Comparison of ENCODE assay signal across 11 cellular contexts in genomic region chr17:82889496-82890338, GRCh38. TPM values are rescaled to one million over a fixed set of nuclear protein-coding genes. Genes with fewer than 3 reads are reported as not detected.
DNase-seq lines count a peak whose midpoint lies in the region; ATAC-seq and TF ChIP-seq lines count a peak whose summit lies in the region.
"Had no signal": no experiment of that assay in that cellular context is flagged by ENCODE, and none has a peak within 500 bp of the region (broad histone marks: within the 10 kb centered on the region; RNA-seq: fewer than 3 reads in every experiment).

No MANE protein-coding gene starts in this region.

- H3K4me1 ChIP-seq in Caco-2 (peaks cover 50% of the 10 kb centered on the region), gastroesophageal sphincter (peaks cover 0 to 58% (median 18%) of the 10 kb centered on the region in 3 donors), neuronal stem cell (ENCODE audit: control insufficient read depth in 2 of 2, insufficient read depth in 1 of 2, low read depth in 1 of 2, low read length in 2 of 2) (peaks cover 5 to 8% of the 10 kb centered on the region in 2 donors)

- no peak overlapping the region for H2BK15ac ChIP-seq in neuronal stem cell (ENCODE audit: low read length)

- no peak overlapping the region for H3K9ac ChIP-seq in neuronal stem cell (ENCODE audit: low read depth, low read length, poor library complexity)

- intact Hi-C loops in Caco-2 (cut with micrococcal nuclease; ENCODE audit: unreplicated experiment): loop anchor here (1.0 kb wide), 1 partner anchor 13 kb away; no protein-coding TSS in a partner anchor

- peak overlapping the region; percentile 3 for H3K14ac ChIP-seq in neuronal stem cell (ENCODE audit: low read length)

- H3K9me3 ChIP-seq in Caco-2 (no peaks in the 10 kb centered on the region), gastroesophageal sphincter (no peaks in the 10 kb centered on the region), neuronal stem cell (replicated peaks in 1 of 2; ENCODE audit: control insufficient read depth in 2 of 2, insufficient read depth in 1 of 2, low read depth in 1 of 2, low read length in 2 of 2) (peaks cover 0 to 2% of the 10 kb centered on the region in 2 donors)

- H2BK120ac ChIP-seq in neuronal stem cell (ENCODE audit: low read depth, low read length): no peak overlapping the region

- no peaks in the 10 kb centered on the region; the same call in 1 of the 2 replicates for H3K36me3 ChIP-seq in Caco-2 (ENCODE audit: control insufficient read depth, insufficient read depth, low read length)
- H3K36me3 ChIP-seq in gastroesophageal sphincter: peaks cover 0 to 29% of the 10 kb centered on the region in 2 donors
- peaks cover 15 to 64% of the 10 kb centered on the region in 2 donors for H3K36me3 ChIP-seq in neuronal stem cell (replicated peaks in 1 of 2; ENCODE audit: control insufficient read depth in 2 of 2, insufficient read depth in 2 of 2, low read length in 2 of 2)

- CTCF ChIA-PET in Caco-2 (lab: Charles Lee): interaction anchor here (0.5 to 1.5 kb wide), 8 partner anchors 13 to 173 kb away, joined by 3 to 11 read pairs (median 5); partner anchors contain the start of gene FN3KRP

- H3K27me3 ChIP-seq in Caco-2 (replicated peaks; ENCODE audit: control insufficient read depth, insufficient read depth, low read length) (no peaks in the 10 kb centered on the region), gastroesophageal sphincter (no peaks in the 10 kb centered on the region), neuronal stem cell (ENCODE audit: control insufficient read depth in 3 of 3, insufficient read depth in 3 of 3, low read depth in 1 of 3, low read length in 3 of 3) (no peaks in the 10 kb centered on the region)

- no peak overlapping the region for H3K4me2 ChIP-seq in neuronal stem cell (ENCODE audit: insufficient read depth, low read length, poor library complexity, severe bottlenecking)

- H3K18ac ChIP-seq in neuronal stem cell (ENCODE audit: low read length): no peak overlapping the region

- peaks cover 8% of the 10 kb centered on the region for H3K79me1 ChIP-seq in neuronal stem cell (ENCODE audit: low read depth, low read length)

- TF ChIP-seq CTCF in Caco-2 (IDR thresholded peaks at IDR 0.05; ENCODE audit: insufficient read depth in 1 of 2, low read depth in 1 of 2, low read length in 1 of 2, severe bottlenecking in 1 of 2, unreplicated experiment in 1 of 2): no peak
- TF ChIP-seq CTCF in gastroesophageal sphincter (IDR thresholded peaks at IDR 0.05): no peak

- POLR2A ChIA-PET in Caco-2 (lab: Charles Lee): interaction anchor here (0.6 to 0.7 kb wide), 2 partner anchors 15 to 191 kb away, joined by 3 to 5 read pairs; partner anchors contain the start of gene RAB40B

- peaks cover 50% of the 10 kb centered on the region for H3K4me1 Mint-ChIP-seq in Caco-2 (ENCODE audit: low read depth, unreplicated experiment)

- H3K23ac ChIP-seq in neuronal stem cell (ENCODE audit: low read depth, low read length, poor library complexity): peak overlapping the region; percentile 46

- H3K27ac Mint-ChIP-seq in Caco-2 (ENCODE audit: unreplicated experiment): peak overlapping the region; percentile 94

- H2BK12ac ChIP-seq in neuronal stem cell (ENCODE audit: low read length): no peak overlapping the region

- no peak overlapping the region for H2BK5ac ChIP-seq in neuronal stem cell (ENCODE audit: low read length)

- BruUV-seq in Caco-2 (replicated peaks; lab: Mats Ljungman, UMichigan): no TSS peak

- H3K4ac ChIP-seq in neuronal stem cell (ENCODE audit: low read length): no peak overlapping the region

- no peak for TF ChIP-seq POLR2A in gastroesophageal sphincter (IDR thresholded peaks at IDR 0.05)

- H3K27ac ChIP-seq in gastroesophageal sphincter (peak overlapping the region in 3 of 4 donors; percentile 27 to 56 (median 43)), neuronal stem cell (replicated peaks; ENCODE audit: low read length) (no peak overlapping the region)

- H3K4me3 ChIP-seq in Caco-2 (ENCODE audit: low read depth, low read length) (no peak overlapping the region), gastroesophageal sphincter (no peak overlapping the region), neuronal stem cell (ENCODE audit: low read length in 2 of 2) (no peak overlapping the region)

- H2AK5ac ChIP-seq in neuronal stem cell (ENCODE audit: low read depth, low read length): no peak overlapping the region

- H4K91ac ChIP-seq in neuronal stem cell (ENCODE audit: low read depth, low read length, poor library complexity): no peak overlapping the region

- no peak overlapping the region for H2AFZ ChIP-seq in neuronal stem cell (ENCODE audit: low read length)

- ATAC-seq in gastroesophageal sphincter (no peak), HG03045 (IDR thresholded peaks at IDR 0.05; ENCODE audit: unreplicated experiment) (no peak)
- ATAC-seq: Panc1 had no signal

- no peak for TF ChIP-seq EP300 in gastroesophageal sphincter (IDR thresholded peaks at IDR 0.05)

- no peak overlapping the region for H4K8ac ChIP-seq in neuronal stem cell (ENCODE audit: low read depth, low read length)

- 85 to 95% methylated on average over 9 to 14 of the region's 28 CpGs for WGBS in gastroesophageal sphincter (ENCODE audit: low coverage in 1 of 2), 2 donors
- WGBS in neuronal stem cell (ENCODE audit: extremely low coverage in 2 of 2, insufficient read length in 2 of 2, insufficient replicate concordance in 1 of 2), 2 donors: no CpG with 5 or more reads among the region's 28 CpGs

- DNase-seq in Caco-2 (peak; percentile 90 to 93), NCI-H748 (lab: John Stamatoyannopoulos, UW; ENCODE audit: unreplicated experiment) (peak; percentile 65), neuronal stem cell (ENCODE audit: low spot score) (no peak), COLO829 (ENCODE audit: low spot score) (no peak), Ammon's horn (ENCODE audit: low spot score) (no peak)
- DNase-seq in activated naive CD4-positive, alpha-beta T cell treated with Interleukin-2 at 50 U/mL for 16 hours: no peak
- DNase-seq: activated gamma-delta T cell treated with Interleukin-2 at 50 U/mL for 16 hours; stimulated activated CD8-positive, alpha-beta memory T cell treated with anti-CD3 and anti-CD28 coated beads, Interleukin-4, amount 100 ng/mL, for 48 hours had no signal

- H3K27me3 Mint-ChIP-seq in Caco-2 (ENCODE audit: insufficient read depth, unreplicated experiment): no peaks in the 10 kb centered on the region

- peak overlapping the region; percentile 58 for H3K4me3 Mint-ChIP-seq in Caco-2 (ENCODE audit: unreplicated experiment)

- peaks cover 53% of the 10 kb centered on the region for H3K36me3 Mint-ChIP-seq in Caco-2 (ENCODE audit: insufficient read depth, unreplicated experiment)

- H3K9me3 Mint-ChIP-seq in Caco-2 (ENCODE audit: unreplicated experiment): peaks cover 7% of the 10 kb centered on the region

RNA-seq across cellular contexts. Expression of gene ZNF750, which starts 49.9 kb away (rescaled TPM):
- total RNA-seq in Caco-2 (2022) (0.14 and 0.19 TPM in 2 replicates), gastroesophageal sphincter (1 to 10 TPM in 2 of 4 donors, under 1 TPM in 1, not detected in 1; 0.46 to 1.6 (median 1.1) TPM)
- polyA plus RNA-seq in neuronal stem cell (2013, experiment 1 of 2): 0.01 TPM
- polyA plus RNA-seq in neuronal stem cell (2013, experiment 2 of 2): 0.01 TPM

Comparison
In these comparisons a context has a peak if more than half of its experiments do, and no peak if none do; other contexts are left out.
1. DNase-seq: peak in Caco-2 (2 of 2) and NCI-H748 (single experiment); none in neuronal stem cell (single experiment), activated naive CD4-positive, alpha-beta T cell treated with Interleukin-2 at 50 U/mL for 16 hours (single experiment), COLO829 (single experiment) and Ammon's horn (single experiment).